12 cellular contexts compared by ENCODE assay signal in genomic region chrX:1925053-1925481, GRCh38.
DNase-seq lines count a peak whose midpoint lies in the region; ATAC-seq, FAIRE-seq and TF ChIP-seq lines count a peak whose summit lies in the region.
"Had no signal": no experiment of that assay in that cellular context is flagged by ENCODE, and none has a peak within 500 bp of the region (broad histone marks: within the 10 kb centered on the region; RNA-seq: fewer than 3 reads in every experiment).

No MANE protein-coding gene starts in this region.

- H3K9ac ChIP-seq in endodermal cell (ENCODE audit: extremely low read depth, low read length, poor library complexity, severe bottlenecking): peak overlapping the region; percentile 12

- H3K9me3 Mint-ChIP-seq in endodermal cell (no peaks in the 10 kb centered on the region), neural crest cell (no peaks in the 10 kb centered on the region)

- no peak for ATAC-seq in HG03460 (IDR thresholded peaks at IDR 0.05; ENCODE audit: unreplicated experiment)

- H3K36me3 ChIP-seq in endodermal cell (ENCODE audit: control insufficient read depth, insufficient read depth, low read length): no peaks in the 10 kb centered on the region
- no peaks in the 10 kb centered on the region for H3K36me3 ChIP-seq in small intestine (ENCODE audit: control insufficient read depth in 2 of 2, insufficient read depth in 2 of 2, low read length in 2 of 2)
- no peaks in the 10 kb centered on the region for H3K36me3 ChIP-seq in left ventricle myocardium inferior
- H3K36me3 ChIP-seq: ascending aorta had no signal

- DNase-seq in G401 (ENCODE audit: low spot score): peak; percentile 4
- DNase-seq in NCI-H2171 treated with DMSO at 0.1 percent for 48 hours (lab: John Stamatoyannopoulos, UW): peak; percentile 22
- peak; percentile 92 for DNase-seq in endodermal cell
- peak; percentile 25 for DNase-seq in neural crest cell (ENCODE audit: low read depth, low spot score)
- no peak for DNase-seq in small intestine
- no peak for DNase-seq in left ventricle myocardium inferior
- no peak for DNase-seq in HTR-8/SVneo (ENCODE audit: insufficient read length, low spot score)
- DNase-seq: activated effector memory CD4-positive, alpha-beta T cell treated with Interleukin-2 at 50 U/mL for 16 hours had no signal

- no peaks in the 10 kb centered on the region for H3K36me3 Mint-ChIP-seq in endodermal cell (ENCODE audit: low read depth)
- no peaks in the 10 kb centered on the region for H3K36me3 Mint-ChIP-seq in neural crest cell (ENCODE audit: low read depth)

- peak overlapping the region; percentile 38 for H3K4me3 Mint-ChIP-seq in endodermal cell
- peak overlapping the region; percentile 52 for H3K4me3 Mint-ChIP-seq in neural crest cell
- H3K4me3 Mint-ChIP-seq: IgD-negative memory B cell had no signal

- H3K27ac Mint-ChIP-seq in endodermal cell (peak overlapping the region; percentile 73), neural crest cell (ENCODE audit: unreplicated experiment) (no peak overlapping the region)

- no peaks in the 10 kb centered on the region for H3K27me3 Mint-ChIP-seq in endodermal cell (ENCODE audit: insufficient read depth)
- H3K27me3 Mint-ChIP-seq in neural crest cell (ENCODE audit: low read depth): peaks cover 4% of the 10 kb centered on the region

- H3K27me3 ChIP-seq in endodermal cell (ENCODE audit: control insufficient read depth, insufficient read depth, low read length, poor library complexity, severe bottlenecking): no peaks in the 10 kb centered on the region
- H3K27me3 ChIP-seq in small intestine (ENCODE audit: control insufficient read depth in 2 of 2, insufficient read depth in 2 of 2, low read length in 2 of 2): no peaks in the 10 kb centered on the region
- H3K27me3 ChIP-seq in left ventricle myocardium inferior (ENCODE audit: low read depth): peaks cover 9% of the 10 kb centered on the region
- H3K27me3 ChIP-seq: ascending aorta had no signal

- H3K4me1 Mint-ChIP-seq in endodermal cell (peaks cover 8% of the 10 kb centered on the region), neural crest cell (peaks cover 13% of the 10 kb centered on the region)
- H3K4me1 Mint-ChIP-seq: IgD-negative memory B cell had no signal

- WGBS in endodermal cell (ENCODE audit: insufficient coverage in 1 of 2, insufficient read length in 1 of 2), 2 experiments: 0 to 9% methylated on average over 6 to 20 of the region's 20 CpGs
- WGBS in small intestine, 3 donors: 7 to 17% (median 12%) methylated on average over 20 of the region's 20 CpGs

- in situ Hi-C loops in G401 (cut with HindIII; ENCODE audit: low sequenced_read_pairs): no loop called here

- H3K4me1 ChIP-seq in endodermal cell (ENCODE audit: control insufficient read depth, insufficient read depth, low read length): no peaks in the 10 kb centered on the region
- H3K4me1 ChIP-seq in small intestine (ENCODE audit: control insufficient read depth in 2 of 2, insufficient read depth in 1 of 2, low read depth in 1 of 2, low read length in 1 of 2): peaks cover 0 to 3% of the 10 kb centered on the region in 2 donors
- no peaks in the 10 kb centered on the region for H3K4me1 ChIP-seq in left ventricle myocardium inferior
- H3K4me1 ChIP-seq: ascending aorta had no signal

- intact Hi-C loops in left ventricle myocardium inferior (cut with micrococcal nuclease): no loop called here

- H3K4me3 ChIP-seq in endodermal cell (ENCODE audit: low read length) (peak overlapping the region; percentile 30), small intestine (ENCODE audit: low read depth in 1 of 2, low read length in 2 of 2) (no peak overlapping the region), left ventricle myocardium inferior (no peak overlapping the region)
- H3K4me3 ChIP-seq: ascending aorta had no signal

- H3K9me3 ChIP-seq in endodermal cell (ENCODE audit: control insufficient read depth, low read length) (no peaks in the 10 kb centered on the region), small intestine (ENCODE audit: control insufficient read depth, low read depth) (no peaks in the 10 kb centered on the region), left ventricle myocardium inferior (replicated peaks) (no peaks in the 10 kb centered on the region)
- H3K9me3 ChIP-seq: ascending aorta had no signal

- peak overlapping the region; percentile 95 for H3K27ac ChIP-seq in endodermal cell (ENCODE audit: low read depth, low read length)
- H3K27ac ChIP-seq in small intestine (ENCODE audit: low read depth in 1 of 2, low read length in 1 of 2): no peak overlapping the region
- no peak overlapping the region for H3K27ac ChIP-seq in left ventricle myocardium inferior (replicated peaks)
- H3K27ac ChIP-seq: ascending aorta, C4-2B had no signal

- TF ChIP-seq CTCF in endodermal cell (conservative IDR thresholded peaks at IDR 0.05) (no peak), neural crest cell (conservative IDR thresholded peaks at IDR 0.05) (no peak), left ventricle myocardium inferior (IDR thresholded peaks at IDR 0.05; ENCODE audit: borderline replicate concordance) (no peak)

- FAIRE-seq in small intestine (lab: Jason Lieb, UNC): no peak
- no peak for FAIRE-seq in HTR-8/SVneo (lab: Jason Lieb, UNC)

Comparison
In these comparisons a context has a peak if more than half of its experiments do, and no peak if none do; other contexts are left out.
1. DNase-seq: peak in G401 (single experiment), NCI-H2171 treated with DMSO at 0.1 percent for 48 hours (single experiment), endodermal cell (single experiment) and neural crest cell (single experiment); none in small intestine (single experiment), left ventricle myocardium inferior (single experiment) and HTR-8/SVneo (single experiment).